In the genomic region with DNA sequence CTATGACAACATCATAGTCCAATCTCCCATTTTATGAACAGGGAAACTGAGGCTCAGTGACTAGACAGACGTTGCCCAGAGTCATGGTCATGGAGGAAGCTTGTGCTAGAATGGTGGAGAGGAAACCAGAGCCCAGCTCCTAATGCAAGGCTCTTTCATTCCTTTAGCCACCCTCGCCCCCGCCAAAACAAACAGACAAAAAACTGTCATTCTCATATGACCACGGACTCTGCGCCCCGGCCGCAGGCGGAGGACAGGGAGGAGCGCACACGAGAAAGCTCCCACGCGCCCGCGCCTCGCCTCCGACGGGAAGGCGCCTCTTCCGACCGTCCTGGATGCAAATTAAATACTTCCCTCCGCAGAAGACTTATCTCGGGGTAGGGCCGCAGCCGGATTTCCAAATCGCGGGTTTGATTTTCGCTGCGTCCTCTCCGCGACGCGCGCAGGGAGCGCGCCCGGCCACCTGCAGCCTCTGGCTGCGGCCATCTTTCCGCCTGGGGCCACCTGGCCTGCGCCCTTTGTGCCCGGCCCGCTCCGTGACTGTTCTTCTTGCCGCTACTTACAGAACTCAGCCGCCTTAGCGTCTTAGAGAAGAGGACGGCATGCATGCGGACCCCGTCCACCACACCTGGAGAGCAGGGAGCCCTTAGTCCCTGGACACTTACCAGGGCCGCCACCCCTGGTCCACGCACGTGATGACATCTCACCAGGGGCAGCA, we compare ENCODE assay signal across 8 cellular contexts. TPM values are rescaled to one million over a fixed set of nuclear protein-coding genes. Genes with fewer than 3 reads are reported as not detected.
DNase-seq lines count a peak whose midpoint lies in the region; ATAC-seq and TF ChIP-seq lines count a peak whose summit lies in the region.

No MANE protein-coding gene starts in this region.

- H3K36me3 ChIP-seq in naive thymus-derived CD4-positive, alpha-beta T cell (ENCODE audit: control insufficient read depth in 2 of 3, insufficient read depth in 3 of 3, low read length in 3 of 3) = no peaks in the 10 kb centered on the region
- no peaks in the 10 kb centered on the region for H3K36me3 ChIP-seq in tibial nerve

- peaks cover 19% of the 10 kb centered on the region for H3K36me3 Mint-ChIP-seq in HFFc6 (ENCODE audit: low read depth)
- H3K36me3 Mint-ChIP-seq in naive thymus-derived CD4-positive, alpha-beta T cell = peaks cover 0 to 27% (median 0%) of the 10 kb centered on the region in 5 donors

- peak overlapping the region; percentile 83 for H3K4me3 ChIP-seq in naive thymus-derived CD4-positive, alpha-beta T cell (ENCODE audit: low read length)
- peak overlapping the region; percentile 36 to 93 (median 87) for H3K4me3 ChIP-seq in tibial nerve

- peak; percentile 14 for ATAC-seq in naive thymus-derived CD4-positive, alpha-beta T cell

- no peaks in the 10 kb centered on the region for H3K9me3 ChIP-seq in naive thymus-derived CD4-positive, alpha-beta T cell (ENCODE audit: control insufficient read depth in 2 of 3, low read length in 3 of 3)
- H3K9me3 ChIP-seq in tibial nerve = no peaks in the 10 kb centered on the region

- TF ChIP-seq CTCF in GM13977 (IDR thresholded peaks at IDR 0.05; ENCODE audit: extremely low read depth, insufficient read depth, missing control alignments) (no peak), HFFc6 (IDR thresholded peaks at IDR 0.05) (no peak), tibial nerve (IDR thresholded peaks at IDR 0.05) (no peak)

- H3K27ac ChIP-seq in naive thymus-derived CD4-positive, alpha-beta T cell (ENCODE audit: low read depth, low read length) = peak overlapping the region; percentile 48
- peak overlapping the region; percentile 84 to 96 (median 86) for H3K27ac ChIP-seq in tibial nerve

- H3K9me3 Mint-ChIP-seq in HFFc6 = no peaks in the 10 kb centered on the region; the same call in 1 of the 2 replicates
- peaks cover 0 to 8% (median 0%) of the 10 kb centered on the region in 11 donors for H3K9me3 Mint-ChIP-seq in naive thymus-derived CD4-positive, alpha-beta T cell

- no peaks in the 10 kb centered on the region for H3K27me3 ChIP-seq in naive thymus-derived CD4-positive, alpha-beta T cell (ENCODE audit: control insufficient read depth in 2 of 2, insufficient read depth in 2 of 2, low read length in 2 of 2)
- H3K27me3 ChIP-seq in tibial nerve = no peaks in the 10 kb centered on the region

- no peak for TF ChIP-seq EP300 in tibial nerve (IDR thresholded peaks at IDR 0.05)

- no peak for TF ChIP-seq POLR2A in erythroblast (IDR thresholded peaks at IDR 0.05; ENCODE audit: low read length)
- no peak for TF ChIP-seq POLR2A in tibial nerve (IDR thresholded peaks at IDR 0.05)

- POLR2A ChIA-PET in naive thymus-derived CD4-positive, alpha-beta T cell (lab: Charles Lee) = interaction anchor here (0.6 to 1.9 kb wide), 4 partner anchors 14 to 96 kb away, joined by 3 to 11 read pairs (median 4); no protein-coding TSS in a partner anchor

- in situ Hi-C loops in GM13977 (cut with MboI; ENCODE audit: low pct_unique_long_range_greater_than_20kb, low sequenced_read_pairs, unreplicated experiment) = loop anchor here (10.0 kb wide), 1 partner anchor 97 kb away; no protein-coding TSS in a partner anchor

- H3K27ac Mint-ChIP-seq in HFFc6 = peak overlapping the region; percentile 65
- peak overlapping the region; percentile 20 to 94 (median 78) for H3K27ac Mint-ChIP-seq in naive thymus-derived CD4-positive, alpha-beta T cell

- peak overlapping the region; percentile 80 for H3K4me3 Mint-ChIP-seq in HFFc6
- H3K4me3 Mint-ChIP-seq in naive thymus-derived CD4-positive, alpha-beta T cell = peak overlapping the region; percentile 75 to 94 (median 86)

- peak; percentile 69 for DNase-seq in GM13977 (ENCODE audit: low spot score)
- no peak for DNase-seq in HFFc6
- DNase-seq in NCI-H2029 (lab: John Stamatoyannopoulos, UW) = peak; percentile 62
- peak; percentile 33 for DNase-seq in activated CD8-positive, alpha-beta memory T cell treated with anti-CD3 and anti-CD28 coated beads, Interleukin-2, amount 50 U/mL, for 4 hours
- DNase-seq in erythroblast (lab: John Stamatoyannopoulos, UW) = peak; percentile 72 to 75
- peak in 6 of 9 donors; percentile 27 to 66 (median 32) for DNase-seq in naive thymus-derived CD4-positive, alpha-beta T cell
- peak in 1 of 2 donors; percentile 50 for DNase-seq in tibial nerve (ENCODE audit: low spot score in 2 of 2)
- no peak for DNase-seq in HCEC 1CT

- CTCF ChIA-PET in naive thymus-derived CD4-positive, alpha-beta T cell (lab: Charles Lee) = interaction anchor here (0.5 kb wide), 2 partner anchors 151 to 157 kb away, joined by 3 read pairs; no protein-coding TSS in a partner anchor

- H3K4me1 ChIP-seq in naive thymus-derived CD4-positive, alpha-beta T cell (ENCODE audit: control insufficient read depth in 2 of 2, insufficient read depth in 2 of 2, low read length in 2 of 2) = peaks cover 20 to 25% of the 10 kb centered on the region in 2 donors
- peaks cover 0 to 48% (median 16%) of the 10 kb centered on the region in 4 donors for H3K4me1 ChIP-seq in tibial nerve

- WGBS in tibial nerve, 2 donors = 8 to 12% methylated on average over 30 to 46 of the region's 51 CpGs

- H3K4me1 Mint-ChIP-seq in HFFc6 (ENCODE audit: low read depth) = peaks cover 58% of the 10 kb centered on the region
- peaks cover 37 to 53% (median 40%) of the 10 kb centered on the region in 7 donors for H3K4me1 Mint-ChIP-seq in naive thymus-derived CD4-positive, alpha-beta T cell

- intact Hi-C loops in naive thymus-derived CD4-positive, alpha-beta T cell (cut with micrococcal nuclease) = loop anchor here (1.0 to 10.0 kb wide), 12 partner anchors 15 to 1057 kb away; a partner anchor contains a TSS

- H3K27me3 Mint-ChIP-seq in HFFc6 (ENCODE audit: insufficient read depth) = peaks cover 4% of the 10 kb centered on the region; the same call in 1 of the 2 replicates
- H3K27me3 Mint-ChIP-seq in naive thymus-derived CD4-positive, alpha-beta T cell = no peaks in the 10 kb centered on the region

RNA-seq across cellular contexts. Expression of a gene that starts 0.6 kb away (rescaled TPM):
- 100 to 1,000 TPM; 114 to 123 (median 117) TPM for total RNA-seq in HFFc6 (2021; fragmentation: NEBNext Ultra II Directional; extraction: Animal tissue kit (Norgen Biotek cat#: 25700))
- total RNA-seq in naive thymus-derived CD4-positive, alpha-beta T cell = 10 to 100 TPM; 46.5 to 81.8 (median 58.4) TPM
- polyA plus RNA-seq in naive thymus-derived CD4-positive, alpha-beta T cell = 1 to 10 TPM; 4.6 to 6.2 TPM
- total RNA-seq in tibial nerve = 100 to 1,000 TPM in 2 of 4 donors, 10 to 100 TPM in 2; 84.6 to 106 (median 101) TPM

Comparison
In these comparisons a context has a peak if more than half of its experiments do, and no peak if none do; other contexts are left out.
1. DNase-seq: peak in GM13977 (single experiment), NCI-H2029 (single experiment), activated CD8-positive, alpha-beta memory T cell treated with anti-CD3 and anti-CD28 coated beads, Interleukin-2, amount 50 U/mL, for 4 hours (single experiment), erythroblast (2 of 2) and naive thymus-derived CD4-positive, alpha-beta T cell (6 of 9); none in HFFc6 (single experiment) and HCEC 1CT (single experiment).